In genomic region chr1:34407140-34407539, GRCh38 we compare ENCODE assay signal across 16 cellular contexts.
A peak's percentile ranks its signal among the peaks of the same experiment; 100 is the strongest.
DNase-seq lines count a peak whose midpoint lies in the region; TF ChIP-seq lines count a peak whose summit lies in the region.
"Had no signal": no experiment of that assay in that cellular context is flagged by ENCODE, and none has a peak within 500 bp of the region (broad histone marks: within the 10 kb centered on the region; RNA-seq: fewer than 3 reads in every experiment).

No MANE protein-coding gene starts in this region.

- H3K36me3 ChIP-seq in mammary epithelial cell (ENCODE audit: insufficient read depth, low read length), result no peaks in the 10 kb centered on the region

- H3K4me1 ChIP-seq in mammary epithelial cell (ENCODE audit: insufficient read depth, low read length), result no peaks in the 10 kb centered on the region

- H3K27me3 ChIP-seq in mammary epithelial cell (ENCODE audit: insufficient read depth, low read length), result no peaks in the 10 kb centered on the region

- H3K9me3 ChIP-seq in mammary epithelial cell (replicated peaks; ENCODE audit: insufficient read depth, low read length), result no peaks in the 10 kb centered on the region

- TF ChIP-seq CTCF in MCF 10A (IDR thresholded peaks at IDR 0.05; ENCODE audit: unreplicated experiment), result no peak
- TF ChIP-seq CTCF in mammary epithelial cell (conservative IDR thresholded peaks at IDR 0.05 in 1 of 2, IDR thresholded peaks at IDR 0.05 in 1 of 2; ENCODE audit: extremely low read depth in 1 of 2, insufficient read depth in 1 of 2, low read depth in 1 of 2, low read length in 2 of 2), result no peak
- no peak for TF ChIP-seq CTCF in VCaP (conservative IDR thresholded peaks at IDR 0.05)

- POLR2A ChIA-PET in MCF 10A (lab: Yijun Ruan, JAX), result no interaction called here

- no peak overlapping the region for H3K4me3 Mint-ChIP-seq in MCF 10A (ENCODE audit: unreplicated experiment)
- H3K4me3 Mint-ChIP-seq: activated naive CD8-positive, alpha-beta T cell; activated T-cell treated with anti-CD3 and anti-CD28 coated beads, Interleukin-2, amount 50 U/mL, for 24 hours; naive thymus-derived CD8-positive, alpha-beta T cell had no signal

- H3K36me3 Mint-ChIP-seq in MCF 10A (ENCODE audit: insufficient read depth, unreplicated experiment), result no peaks in the 10 kb centered on the region
- H3K36me3 Mint-ChIP-seq: activated naive CD8-positive, alpha-beta T cell; naive thymus-derived CD8-positive, alpha-beta T cell had no signal

- peak; percentile 1 for DNase-seq in MCF 10A (ENCODE audit: unreplicated experiment)
- no peak for DNase-seq in mammary epithelial cell
- peak; percentile 84 for DNase-seq in left kidney (ENCODE audit: low read depth, low spot score)
- no peak for DNase-seq in NK-92 treated with Interleukin-12 subunit alpha and Interleukin-12 subunit beta, amount 100 ng/mL, for 24 hours (lab: John Stamatoyannopoulos, UW)
- no peak for DNase-seq in NCI-H2029 (lab: John Stamatoyannopoulos, UW)
- no peak for DNase-seq in activated CD8-positive, alpha-beta memory T cell treated with anti-CD3 and anti-CD28 coated beads for 24 hours
- no peak for DNase-seq in HPDE6-E6E7 (ENCODE audit: extremely low spot score)
- DNase-seq: activated T-cell treated with anti-CD3 and anti-CD28 coated beads, Interleukin-2, amount 50 U/mL, for 24 hours; Calu3; central memory CD4-positive, alpha-beta T cell; KBM-7; left cardiac atrium; naive thymus-derived CD8-positive, alpha-beta T cell; NCI-H510A had no signal

- dilution Hi-C loops in mammary epithelial cell (cut with HindIII; ENCODE audit: low sequenced_read_pairs), result no loop called here

- no peaks in the 10 kb centered on the region for H3K27me3 Mint-ChIP-seq in MCF 10A (ENCODE audit: insufficient read depth, unreplicated experiment)

- no peaks in the 10 kb centered on the region for H3K4me1 Mint-ChIP-seq in MCF 10A (ENCODE audit: insufficient read depth, unreplicated experiment)
- H3K4me1 Mint-ChIP-seq: naive thymus-derived CD8-positive, alpha-beta T cell had no signal

- no peak overlapping the region for H3K4me3 ChIP-seq in mammary epithelial cell (replicated peaks in 1 of 3; ENCODE audit: insufficient read depth in 1 of 3, low read depth in 2 of 3, low read length in 3 of 3)

- H3K9ac ChIP-seq in mammary epithelial cell (ENCODE audit: insufficient read depth, low read length), result no peak overlapping the region

- no peak overlapping the region for H2AFZ ChIP-seq in mammary epithelial cell (ENCODE audit: low read depth, low read length)

- CTCF ChIA-PET in MCF 10A (lab: Yijun Ruan, JAX) (no interaction called here), mammary epithelial cell (lab: Charles Lee; ENCODE audit: low non-redundant PET) (no interaction called here)

- H3K27ac ChIP-seq in mammary epithelial cell (ENCODE audit: insufficient read depth, low read depth, low read length) (no peak overlapping the region), VCaP (peak overlapping the region; percentile 78)

- peaks cover 32% of the 10 kb centered on the region for H3K9me3 Mint-ChIP-seq in MCF 10A (ENCODE audit: unreplicated experiment)
- H3K9me3 Mint-ChIP-seq: activated T-cell treated with anti-CD3 and anti-CD28 coated beads, Interleukin-2, amount 50 U/mL, for 24 hours had no signal

- no peaks in the 10 kb centered on the region for H4K20me1 ChIP-seq in mammary epithelial cell (ENCODE audit: insufficient read depth, low read length)

- BruUV-seq in MCF 10A (replicated peaks; lab: Mats Ljungman, UMichigan) (no TSS peak), mammary epithelial cell (replicated peaks; lab: Mats Ljungman, UMichigan) (no TSS peak)

- in situ Hi-C loops in mammary epithelial cell (cut with MboI; ENCODE audit: low sequenced_read_pairs in 2 of 2), result no loop called here

- no peak overlapping the region for H3K27ac Mint-ChIP-seq in MCF 10A (ENCODE audit: low read depth, unreplicated experiment)
- H3K27ac Mint-ChIP-seq: activated naive CD8-positive, alpha-beta T cell; activated T-cell treated with anti-CD3 and anti-CD28 coated beads, Interleukin-2, amount 50 U/mL, for 24 hours; naive thymus-derived CD8-positive, alpha-beta T cell had no signal

- WGBS in mammary epithelial cell (ENCODE audit: low coverage, missing lambda C conversion rate), result 56% methylated on average over 6 of the region's 6 CpGs

- intact Hi-C loops in MCF 10A (cut with micrococcal nuclease) (no loop called here), mammary epithelial cell (cut with micrococcal nuclease) (no loop called here)

- no peaks in the 10 kb centered on the region for H3K79me2 ChIP-seq in mammary epithelial cell (ENCODE audit: insufficient read depth, low read length)

- H3K4me2 ChIP-seq in mammary epithelial cell (ENCODE audit: insufficient read depth, low read depth, low read length), result no peak overlapping the region

Comparison
In these comparisons a context has a peak if more than half of its experiments do, and no peak if none do; other contexts are left out.
1. DNase-seq: peak in MCF 10A (single experiment) and left kidney (single experiment); none in mammary epithelial cell (single experiment), NK-92 treated with Interleukin-12 subunit alpha and Interleukin-12 subunit beta, amount 100 ng/mL, for 24 hours (single experiment), NCI-H2029 (single experiment), activated CD8-positive, alpha-beta memory T cell treated with anti-CD3 and anti-CD28 coated beads for 24 hours (single experiment) and HPDE6-E6E7 (single experiment).